ENCODE assay signal across 23 cellular contexts in the genomic region with DNA sequence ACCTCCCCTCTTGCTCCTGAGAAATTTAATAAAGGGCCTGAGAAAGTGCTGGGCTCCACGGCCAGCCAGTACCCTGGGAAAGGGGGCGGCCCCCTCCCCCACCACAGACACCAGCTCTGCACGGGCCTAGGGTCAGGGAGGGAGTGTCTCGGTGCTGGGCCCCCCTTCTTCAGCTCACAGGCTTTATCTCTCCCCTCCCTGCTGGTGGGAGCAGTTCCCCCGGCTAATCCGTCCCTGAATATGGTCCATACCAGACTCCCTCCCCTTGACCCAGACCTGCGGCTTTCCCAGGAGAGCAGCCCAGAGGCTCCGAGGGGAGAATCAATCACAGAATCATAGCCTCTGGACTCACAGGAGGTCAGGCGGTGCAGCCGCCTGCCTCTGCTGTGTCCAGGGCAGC. TPM values are rescaled to one million over a fixed set of nuclear protein-coding genes. Genes with fewer than 3 reads are reported as not detected.
A peak's percentile ranks its signal among the peaks of the same experiment; 100 is the strongest.
DNase-seq lines count a peak whose midpoint lies in the region; ATAC-seq and TF ChIP-seq lines count a peak whose summit lies in the region.
"Had no signal": no experiment of that assay in that cellular context is flagged by ENCODE, and none has a peak within 500 bp of the region (broad histone marks: within the 10 kb centered on the region; RNA-seq: fewer than 3 reads in every experiment).

No MANE protein-coding gene starts in this region.

- intact Hi-C loops in PC-9 (cut with micrococcal nuclease; ENCODE audit: unreplicated experiment) = no loop called here

- H3K27ac ChIP-seq in iPS-20b (ENCODE audit: low read length) (no peak overlapping the region), PC-9 (no peak overlapping the region)
- H3K27ac ChIP-seq: BLaER1 treated with 17β-estradiol and CSF1 and Interleukin-3, amounts not matched to agents 10 nM and 100 nM had no signal

- H3K79me2 ChIP-seq in PC-9 (ENCODE audit: low read depth) = no peaks in the 10 kb centered on the region

- peak; percentile 89 for DNase-seq in H7
- DNase-seq in SK-N-DZ (ENCODE audit: low spot score) = peak; percentile 12
- no peak for DNase-seq in PC-9
- DNase-seq in activated CD4-positive, CD25-positive, alpha-beta regulatory T cell treated with anti-CD3 and anti-CD28 coated beads, Interleukin-2, amount 50 U/mL, for 72 hours = no peak
- DNase-seq: Calu3; CD8-positive, alpha-beta T cell; NCI-H146; NCI-H2029 treated with DMSO at 0.1 percent for 48 hours; NCI-H2171 treated with DMSO at 0.1 percent for 48 hours; OCI-M1; RPMI8226; SIG-M5 had no signal

- CTCF ChIA-PET in PC-9 (lab: Charles Lee) = no interaction called here

- POLR2A ChIA-PET in PC-9 (lab: Charles Lee; ENCODE audit: unreplicated experiment) = interaction anchor here (0.7 kb wide), 1 partner anchor 13 kb away, joined by 4 read pairs; no protein-coding TSS in a partner anchor

- no peaks in the 10 kb centered on the region for H3K9me3 ChIP-seq in iPS-20b (ENCODE audit: insufficient read depth, low read depth, low read length)
- no peaks in the 10 kb centered on the region for H3K9me3 ChIP-seq in neuron (ENCODE audit: low read length)
- H3K9me3 ChIP-seq in PC-9 (ENCODE audit: insufficient read depth, low read depth) = no peaks in the 10 kb centered on the region
- H3K9me3 ChIP-seq: BLaER1 treated with 17β-estradiol and CSF1 and Interleukin-3, amounts not matched to agents 10 nM and 100 nM had no signal

- H3K9me2 ChIP-seq in PC-9 (ENCODE audit: insufficient read depth) = no peaks in the 10 kb centered on the region

- H3K9ac ChIP-seq in iPS-20b (ENCODE audit: low read depth, low read length) = no peak overlapping the region
- H3K9ac ChIP-seq: BLaER1 treated with 17β-estradiol and CSF1 and Interleukin-3, amounts not matched to agents 10 nM and 100 nM had no signal

- H3F3A ChIP-seq in PC-9 (ENCODE audit: insufficient read depth, low read depth) = no peaks in the 10 kb centered on the region; the same call in 1 of the 2 replicates

- no peaks in the 10 kb centered on the region for H3K36me3 ChIP-seq in H7 (replicated peaks; ENCODE audit: control insufficient read depth, insufficient read depth, low read length)
- H3K36me3 ChIP-seq in iPS-20b (ENCODE audit: insufficient read depth, low read depth, low read length) = no peaks in the 10 kb centered on the region
- no peaks in the 10 kb centered on the region for H3K36me3 ChIP-seq in neuron (ENCODE audit: insufficient read depth, low read length)
- no peaks in the 10 kb centered on the region for H3K36me3 ChIP-seq in PC-9 (ENCODE audit: low read depth)
- H3K36me3 ChIP-seq: BLaER1 treated with 17β-estradiol and CSF1 and Interleukin-3, amounts not matched to agents 10 nM and 100 nM had no signal

- H3K27me3 ChIP-seq in H7 (ENCODE audit: control insufficient read depth, insufficient read depth, low read length) (peaks cover 10% of the 10 kb centered on the region; the same call in 1 of the 2 replicates), iPS-20b (ENCODE audit: insufficient read depth, low read length) (peaks cover 7% of the 10 kb centered on the region), neuron (ENCODE audit: insufficient read depth, low read length) (peaks cover 33% of the 10 kb centered on the region), PC-9 (ENCODE audit: insufficient read depth, low read depth) (peaks cover 43% of the 10 kb centered on the region)
- H3K27me3 ChIP-seq: BLaER1 treated with 17β-estradiol and CSF1 and Interleukin-3, amounts not matched to agents 10 nM and 100 nM had no signal

- H3K4me1 ChIP-seq in iPS-20b (ENCODE audit: insufficient read depth, low read length) (no peaks in the 10 kb centered on the region; the same call in 1 of the 2 replicates), neuron (ENCODE audit: insufficient read depth, low read length) (peaks cover 27% of the 10 kb centered on the region), PC-9 (replicated peaks; ENCODE audit: insufficient read depth) (no peaks in the 10 kb centered on the region)

- H4K20me1 ChIP-seq in PC-9 (ENCODE audit: insufficient read depth) = no peaks in the 10 kb centered on the region
- H4K20me1 ChIP-seq: BLaER1 treated with 17β-estradiol and CSF1 and Interleukin-3, amounts not matched to agents 10 nM and 100 nM had no signal

- no peak overlapping the region for H3K4me2 ChIP-seq in PC-9

- no peak for ATAC-seq in GM21447 (IDR thresholded peaks at IDR 0.05; ENCODE audit: unreplicated experiment)
- ATAC-seq in GM21367 (IDR thresholded peaks at IDR 0.05; ENCODE audit: unreplicated experiment) = no peak
- ATAC-seq: CD8-positive, alpha-beta T cell; GM12878 had no signal

- H3K4me3 ChIP-seq in H7 (ENCODE audit: insufficient read depth, low read depth, low read length) (no peak overlapping the region), iPS-20b (ENCODE audit: low read length) (peak overlapping the region; percentile 23; the same call in 1 of the 2 replicates), neuron (ENCODE audit: low read length) (no peak overlapping the region), PC-9 (no peak overlapping the region)
- H3K4me3 ChIP-seq: BLaER1 treated with 17β-estradiol and CSF1 and Interleukin-3, amounts not matched to agents 10 nM and 100 nM; GM12878 had no signal

- no TSS peak for BruUV-seq in PC-9 (replicated peaks; lab: Mats Ljungman, UMichigan)

- peak overlapping the region; percentile 59 for H2AFZ ChIP-seq in neuron (ENCODE audit: low read depth, low read length)
- no peak overlapping the region for H2AFZ ChIP-seq in PC-9

- TF ChIP-seq CTCF in PC-9 (conservative IDR thresholded peaks at IDR 0.05) = no peak

RNA-seq across cellular contexts. Expression of gene RSPO1, which starts 26.0 kb away (rescaled TPM):
- 0.14 TPM in 1 of 2 replicates, not detected in the other for total RNA-seq in H7 (2014; rRNA removed; shearing (Covaris generic))
- polyA plus RNA-seq in SK-N-DZ (2014; cell fraction: cytosol; rRNA removed) = not detected in 2 replicates
- polyA plus RNA-seq in SK-N-DZ (2014; cell fraction: nucleus; rRNA removed) = not detected in 2 replicates
- total RNA-seq in PC-9 (2021) = not detected in 2 replicates
- total RNA-seq: A673; Calu3; CD8-positive, alpha-beta T cell; GM12878; HFFc6; IMR-90; M059J; NCI-H460 had no signal
- polyA plus RNA-seq: GM12878, IMR-90 had no signal

RNA-seq across cellular contexts. Expression of gene CDCA8, which starts 31.7 kb away (rescaled TPM):
- total RNA-seq in H7 (2014; rRNA removed; shearing (Covaris generic)) = 46.9 and 55.4 TPM in 2 replicates
- polyA plus RNA-seq in SK-N-DZ (2014; cell fraction: cytosol; rRNA removed) = 43.5 and 45.3 TPM in 2 replicates
- polyA plus RNA-seq in SK-N-DZ (2014; cell fraction: nucleus; rRNA removed) = 24.1 and 27.4 TPM in 2 replicates
- total RNA-seq in PC-9 (2021) = 42.8 and 57.9 TPM in 2 replicates

Comparison
In these comparisons a context has a peak if more than half of its experiments do, and no peak if none do; other contexts are left out.
1. DNase-seq: peak in H7 (single experiment) and SK-N-DZ (single experiment); none in PC-9 (0 of 2) and activated CD4-positive, CD25-positive, alpha-beta regulatory T cell treated with anti-CD3 and anti-CD28 coated beads, Interleukin-2, amount 50 U/mL, for 72 hours (single experiment).